Comparison of ENCODE assay signal across 30 cellular contexts in the genomic region with DNA sequence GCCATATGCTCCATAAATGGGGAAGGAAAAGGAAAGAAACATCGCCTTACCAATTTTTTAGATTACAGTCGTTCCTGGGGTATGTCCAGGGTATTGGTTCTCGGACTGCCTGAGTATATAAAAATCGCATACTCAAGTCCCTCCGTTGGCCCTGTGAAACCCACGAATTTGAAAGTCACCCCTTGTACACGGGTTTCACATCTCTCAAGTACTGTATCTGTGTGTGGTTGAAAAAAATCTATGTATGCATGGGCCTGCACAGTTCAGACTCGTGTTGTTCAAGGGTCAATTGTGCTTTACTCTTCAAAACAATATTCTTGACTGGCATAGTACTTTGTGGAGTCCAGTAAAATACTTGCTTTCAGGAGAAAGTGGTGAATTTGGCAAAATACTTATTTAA.
"Had no signal": no experiment of that assay in that cellular context is flagged by ENCODE, and none has a peak within 500 bp of the region (broad histone marks: within the 10 kb centered on the region; RNA-seq: fewer than 3 reads in every experiment).

No MANE protein-coding gene starts in this region.

- H3K79me2 ChIP-seq: parathyroid adenoma had no signal

- H3K27me3 Mint-ChIP-seq: naive thymus-derived CD8-positive, alpha-beta T cell; natural killer cell treated with Interleukin-12 subunit alpha and Interleukin-12 subunit beta and Interleukin-15 and Interleukin-18, amount 100 ng/mL, for 72 hours; progenitor cell of endocrine pancreas; stimulated activated memory B cell treated with anti-CD40 and anti-IgM and Interleukin-4, amounts not matched to agents 10 μg/mL and 1 μg/mL and 100 μg/mL, for 72 hours; stimulated activated naive CD8-positive, alpha-beta T cell treated with anti-CD3 and anti-CD28 coated beads, Interleukin-15, amount 100 ng/mL, for 72 hours; type B pancreatic cell had no signal

- H3K4me1 Mint-ChIP-seq: neural progenitor cell had no signal

- H3K36me3 ChIP-seq: neural progenitor cell, ovary, right lobe of liver, sigmoid colon, suprapubic skin, tibial artery, transverse colon, upper lobe of right lung, uterus had no signal

- H3K27ac Mint-ChIP-seq: naive thymus-derived CD8-positive, alpha-beta T cell; natural killer cell treated with Interleukin-12 subunit alpha and Interleukin-12 subunit beta and Interleukin-15 and Interleukin-18, amount 100 ng/mL, for 72 hours; neural progenitor cell; stimulated activated memory B cell treated with anti-CD40 and anti-IgM and Interleukin-4, amounts not matched to agents 10 μg/mL and 1 μg/mL and 100 μg/mL, for 72 hours; stimulated activated naive CD8-positive, alpha-beta T cell treated with anti-CD3 and anti-CD28 coated beads, Interleukin-15, amount 100 ng/mL, for 72 hours; type B pancreatic cell had no signal

- H3K9me3 ChIP-seq: ovary, psoas muscle, right lobe of liver, sigmoid colon, suprapubic skin, testis, tibial artery, transverse colon, upper lobe of right lung, uterus had no signal

- H3K36me3 Mint-ChIP-seq: natural killer cell treated with Interleukin-12 subunit alpha and Interleukin-12 subunit beta and Interleukin-15 and Interleukin-18, amount 100 ng/mL, for 72 hours; neural progenitor cell had no signal

- H3K9me3 Mint-ChIP-seq: naive thymus-derived CD8-positive, alpha-beta T cell; natural killer cell treated with Interleukin-12 subunit alpha and Interleukin-12 subunit beta and Interleukin-15 and Interleukin-18, amount 100 ng/mL, for 72 hours; neural progenitor cell; stimulated activated memory B cell treated with anti-CD40 and anti-IgM and Interleukin-4, amounts not matched to agents 10 μg/mL and 1 μg/mL and 100 μg/mL, for 72 hours; stimulated activated naive CD8-positive, alpha-beta T cell treated with anti-CD3 and anti-CD28 coated beads, Interleukin-15, amount 100 ng/mL, for 72 hours; type B pancreatic cell had no signal

- H3K9ac ChIP-seq: neural progenitor cell, parathyroid adenoma had no signal

- H3K4me3 ChIP-seq: neural progenitor cell, ovary, psoas muscle, right lobe of liver, sigmoid colon, suprapubic skin, testis, tibial artery, transverse colon, upper lobe of right lung, uterus had no signal

- H3K27ac ChIP-seq: neural progenitor cell, ovary, parathyroid adenoma, psoas muscle, right lobe of liver, sigmoid colon, suprapubic skin, testis, tibial artery, transverse colon, upper lobe of right lung, uterus had no signal

- H2AFZ ChIP-seq: neural progenitor cell, parathyroid adenoma had no signal

- H3K4me2 ChIP-seq: neural progenitor cell had no signal

- H3K4me1 ChIP-seq: parathyroid adenoma, psoas muscle, right lobe of liver, suprapubic skin, testis, tibial artery, transverse colon, upper lobe of right lung, uterus had no signal

- H3K4me3 Mint-ChIP-seq: naive thymus-derived CD8-positive, alpha-beta T cell; natural killer cell treated with Interleukin-12 subunit alpha and Interleukin-12 subunit beta and Interleukin-15 and Interleukin-18, amount 100 ng/mL, for 72 hours; neural progenitor cell; stimulated activated memory B cell treated with anti-CD40 and anti-IgM and Interleukin-4, amounts not matched to agents 10 μg/mL and 1 μg/mL and 100 μg/mL, for 72 hours; stimulated activated naive CD8-positive, alpha-beta T cell treated with anti-CD3 and anti-CD28 coated beads, Interleukin-15, amount 100 ng/mL, for 72 hours; type B pancreatic cell had no signal

- H3K27me3 ChIP-seq: neural progenitor cell, ovary, right lobe of liver, sigmoid colon, suprapubic skin, testis, tibial artery, transverse colon, upper lobe of right lung, uterus had no signal

- DNase-seq: naive thymus-derived CD8-positive, alpha-beta T cell; occipital lobe; ovary; posterior cingulate gyrus; psoas muscle; right cardiac atrium; right lobe of liver; sigmoid colon; small intestine; stimulated activated CD4-positive, alpha-beta T cell treated with anti-CD3 and anti-CD28 coated beads, Interleukin-12 subunit alpha, Interleukin-12 subunit beta, amount 100 ng/mL, for 4 hours; stimulated activated CD4-positive, alpha-beta T cell treated with anti-CD3 and anti-CD28 coated beads, Interleukin-1b, Interleukin-23, amount 100 ng/mL, for 48 hours; stimulated activated CD4-positive, alpha-beta T cell treated with anti-CD3 and anti-CD28 coated beads, Interleukin-4, amount 100 ng/mL, for 1 hour; stimulated activated CD4-positive, alpha-beta T cell treated with anti-CD3 and anti-CD28 coated beads, Interleukin-4, amount 100 ng/mL, for 4 hours; stimulated activated CD8-positive, alpha-beta memory T cell treated with anti-CD3 and anti-CD28 coated beads, Interleukin-4, amount 100 ng/mL, for 48 hours; stimulated activated naive CD4-positive, alpha-beta T cell; stimulated activated naive CD8-positive, alpha-beta T cell treated with anti-CD3 and anti-CD28 coated beads, Interleukin-15, amount 100 ng/mL, for 72 hours; stimulated activated naive CD8-positive, alpha-beta T cell treated with anti-CD3 and anti-CD28 coated beads, Interleukin-15, Interleukin-2, amounts not matched to agents 100 U/mL and 50 U/mL, for 24 hours; substantia nigra; testis; tibial artery; transverse colon; upper lobe of right lung; uterus had no signal
